In the genomic region with DNA sequence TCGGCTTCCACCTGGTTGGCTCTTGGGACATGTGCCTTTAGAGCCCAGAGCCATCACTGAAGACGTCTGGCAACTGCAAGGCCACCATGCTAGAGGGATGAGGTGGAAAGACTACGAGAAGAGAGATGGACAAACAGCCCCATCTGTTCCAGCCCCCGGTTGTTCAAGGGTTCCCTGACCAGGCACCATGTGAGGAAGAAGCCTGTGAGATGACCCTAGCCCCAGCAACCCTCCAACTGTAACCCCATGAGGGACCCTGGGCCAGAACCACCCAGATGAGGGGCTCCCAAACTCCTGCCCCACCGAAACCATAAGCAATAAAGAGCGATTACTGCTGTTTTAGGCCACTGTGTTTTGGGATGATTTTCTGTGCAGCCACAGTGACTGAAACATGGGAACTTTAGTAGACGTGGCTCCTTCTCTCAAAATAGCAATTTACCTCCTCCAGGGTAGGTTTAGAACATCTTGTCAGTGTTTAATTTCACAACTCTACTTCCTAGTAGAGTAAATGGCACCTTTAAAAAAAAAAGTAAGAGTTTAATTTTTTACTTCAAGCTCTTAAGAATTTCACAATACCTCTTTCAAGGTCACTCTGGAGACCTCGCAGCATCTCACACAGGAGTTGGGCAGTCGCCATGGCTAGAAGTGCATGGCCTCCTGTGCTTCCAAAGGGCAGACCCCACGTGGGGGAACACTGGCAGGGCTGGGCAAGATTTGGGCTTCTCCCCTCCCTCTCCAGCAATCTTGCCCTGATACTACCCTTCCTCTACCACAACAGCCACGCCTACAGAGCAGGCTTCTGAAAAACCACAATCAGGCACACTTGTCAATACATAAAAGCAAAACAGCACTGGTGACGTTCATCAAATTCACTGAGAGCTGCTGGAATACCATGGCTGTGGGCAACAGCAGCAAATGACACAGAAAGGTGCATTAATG, we compare ENCODE assay signal across 1 cellular context.
TF ChIP-seq lines count a peak whose summit lies in the region.

No MANE protein-coding gene starts in this region.

TF ChIP-seq in SK-N-SH, 30 proteins besides CTCF, POLR2A, EP300 and RAD21 (continued from another document):
- TF ChIP-seq, protein P1, sequence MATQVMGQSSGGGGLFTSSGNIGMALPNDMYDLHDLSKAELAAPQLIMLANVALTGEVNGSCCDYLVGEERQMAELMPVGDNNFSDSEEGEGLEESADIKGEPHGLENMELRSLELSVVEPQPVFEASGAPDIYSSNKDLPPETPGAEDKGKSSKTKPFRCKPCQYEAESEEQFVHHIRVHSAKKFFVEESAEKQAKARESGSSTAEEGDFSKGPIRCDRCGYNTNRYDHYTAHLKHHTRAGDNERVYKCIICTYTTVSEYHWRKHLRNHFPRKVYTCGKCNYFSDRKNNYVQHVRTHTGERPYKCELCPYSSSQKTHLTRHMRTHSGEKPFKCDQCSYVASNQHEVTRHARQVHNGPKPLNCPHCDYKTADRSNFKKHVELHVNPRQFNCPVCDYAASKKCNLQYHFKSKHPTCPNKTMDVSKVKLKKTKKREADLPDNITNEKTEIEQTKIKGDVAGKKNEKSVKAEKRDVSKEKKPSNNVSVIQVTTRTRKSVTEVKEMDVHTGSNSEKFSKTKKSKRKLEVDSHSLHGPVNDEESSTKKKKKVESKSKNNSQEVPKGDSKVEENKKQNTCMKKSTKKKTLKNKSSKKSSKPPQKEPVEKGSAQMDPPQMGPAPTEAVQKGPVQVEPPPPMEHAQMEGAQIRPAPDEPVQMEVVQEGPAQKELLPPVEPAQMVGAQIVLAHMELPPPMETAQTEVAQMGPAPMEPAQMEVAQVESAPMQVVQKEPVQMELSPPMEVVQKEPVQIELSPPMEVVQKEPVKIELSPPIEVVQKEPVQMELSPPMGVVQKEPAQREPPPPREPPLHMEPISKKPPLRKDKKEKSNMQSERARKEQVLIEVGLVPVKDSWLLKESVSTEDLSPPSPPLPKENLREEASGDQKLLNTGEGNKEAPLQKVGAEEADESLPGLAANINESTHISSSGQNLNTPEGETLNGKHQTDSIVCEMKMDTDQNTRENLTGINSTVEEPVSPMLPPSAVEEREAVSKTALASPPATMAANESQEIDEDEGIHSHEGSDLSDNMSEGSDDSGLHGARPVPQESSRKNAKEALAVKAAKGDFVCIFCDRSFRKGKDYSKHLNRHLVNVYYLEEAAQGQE (IDR thresholded peaks at IDR 0.05; ENCODE audit: low read depth, low read length): no peak
- TF ChIP-seq FOXM1 (IDR thresholded peaks at IDR 0.05; ENCODE audit: low read depth): no peak
- TF ChIP-seq, protein P2, sequence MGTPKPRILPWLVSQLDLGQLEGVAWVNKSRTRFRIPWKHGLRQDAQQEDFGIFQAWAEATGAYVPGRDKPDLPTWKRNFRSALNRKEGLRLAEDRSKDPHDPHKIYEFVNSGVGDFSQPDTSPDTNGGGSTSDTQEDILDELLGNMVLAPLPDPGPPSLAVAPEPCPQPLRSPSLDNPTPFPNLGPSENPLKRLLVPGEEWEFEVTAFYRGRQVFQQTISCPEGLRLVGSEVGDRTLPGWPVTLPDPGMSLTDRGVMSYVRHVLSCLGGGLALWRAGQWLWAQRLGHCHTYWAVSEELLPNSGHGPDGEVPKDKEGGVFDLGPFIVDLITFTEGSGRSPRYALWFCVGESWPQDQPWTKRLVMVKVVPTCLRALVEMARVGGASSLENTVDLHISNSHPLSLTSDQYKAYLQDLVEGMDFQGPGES (IDR thresholded peaks at IDR 0.05; ENCODE audit: low read depth, low read length): no peak
- TF ChIP-seq, protein P3, sequence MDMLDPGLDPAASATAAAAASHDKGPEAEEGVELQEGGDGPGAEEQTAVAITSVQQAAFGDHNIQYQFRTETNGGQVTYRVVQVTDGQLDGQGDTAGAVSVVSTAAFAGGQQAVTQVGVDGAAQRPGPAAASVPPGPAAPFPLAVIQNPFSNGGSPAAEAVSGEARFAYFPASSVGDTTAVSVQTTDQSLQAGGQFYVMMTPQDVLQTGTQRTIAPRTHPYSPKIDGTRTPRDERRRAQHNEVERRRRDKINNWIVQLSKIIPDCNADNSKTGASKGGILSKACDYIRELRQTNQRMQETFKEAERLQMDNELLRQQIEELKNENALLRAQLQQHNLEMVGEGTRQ (IDR thresholded peaks at IDR 0.05; ENCODE audit: borderline replicate concordance, low read depth, low read length): no peak
- no peak for TF ChIP-seq POLR2AphosphoS5 (IDR thresholded peaks at IDR 0.05; ENCODE audit: low read depth, low read length)
- TF ChIP-seq YY1 (IDR thresholded peaks at IDR 0.05; ENCODE audit: low read depth): no peak
- TF ChIP-seq FOSL2 (IDR thresholded peaks at IDR 0.05; ENCODE audit: borderline replicate concordance, low read depth): no peak
- TF ChIP-seq RXRA (IDR thresholded peaks at IDR 0.05; ENCODE audit: borderline replicate concordance, low read depth): no peak
- no peak for TF ChIP-seq TCF12 (IDR thresholded peaks at IDR 0.05)
- no peak for TF ChIP-seq SIN3A (IDR thresholded peaks at IDR 0.05; ENCODE audit: borderline replicate concordance, low read depth, low read length)
- TF ChIP-seq FOXJ3 (CRISPR knock-in tag; IDR thresholded peaks at IDR 0.05): no peak
- TF ChIP-seq, protein P4, sequence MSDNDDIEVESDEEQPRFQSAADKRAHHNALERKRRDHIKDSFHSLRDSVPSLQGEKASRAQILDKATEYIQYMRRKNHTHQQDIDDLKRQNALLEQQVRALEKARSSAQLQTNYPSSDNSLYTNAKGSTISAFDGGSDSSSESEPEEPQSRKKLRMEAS (IDR thresholded peaks at IDR 0.05; ENCODE audit: low read depth): no peak
- no peak for TF ChIP-seq ELF1 (IDR thresholded peaks at IDR 0.05)
TF ChIP-seq in SK-N-SH: peak in this region for 0.
